Comparison of ENCODE assay signal across 16 cellular contexts in the genomic region with DNA sequence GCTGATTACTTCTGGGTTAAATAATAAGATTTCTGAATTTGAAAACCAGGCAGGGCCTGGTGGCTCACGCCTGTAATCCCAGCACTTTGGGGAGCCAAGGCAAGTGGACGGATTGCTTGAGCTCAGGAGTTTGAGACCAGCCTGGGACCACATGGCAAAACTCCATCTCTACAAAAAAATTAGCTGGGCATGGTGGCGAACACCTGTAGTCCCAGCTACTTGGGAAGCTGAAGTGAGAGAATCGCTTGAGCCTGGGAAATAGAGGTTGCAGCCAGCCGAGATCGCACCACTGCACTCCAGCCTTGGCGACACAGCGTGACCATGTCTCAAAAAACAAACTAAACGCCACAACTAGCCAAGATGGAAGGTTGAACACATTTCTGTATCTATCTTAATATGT. TPM values are rescaled to one million over a fixed set of nuclear protein-coding genes. Genes with fewer than 3 reads are reported as not detected.
DNase-seq lines count a peak whose midpoint lies in the region; ATAC-seq, FAIRE-seq and TF ChIP-seq lines count a peak whose summit lies in the region.
"Had no signal": no experiment of that assay in that cellular context is flagged by ENCODE, and none has a peak within 500 bp of the region (broad histone marks: within the 10 kb centered on the region; RNA-seq: fewer than 3 reads in every experiment).

No MANE protein-coding gene starts in this region.

- H3K27me3 Mint-ChIP-seq in activated T-cell treated with anti-CD3 and anti-CD28 coated beads, Interleukin-2, amount 50 U/mL, for 24 hours: no peaks in the 10 kb centered on the region
- H3K27me3 Mint-ChIP-seq in type B pancreatic cell: peaks cover 3% of the 10 kb centered on the region
- H3K27me3 Mint-ChIP-seq: IgD-negative memory B cell had no signal

- no peak overlapping the region for H3K27ac ChIP-seq in GM12878 (ENCODE audit: control insufficient read depth, insufficient read depth)

- H3K4me1 ChIP-seq in Loucy (ENCODE audit: insufficient read depth, low read length, poor library complexity, severe bottlenecking) (peaks cover 14% of the 10 kb centered on the region), GM12878 (ENCODE audit: control insufficient read depth, insufficient read depth, low read length) (peaks cover 39% of the 10 kb centered on the region)

- H3K27me3 ChIP-seq in Loucy (ENCODE audit: insufficient read depth, low read length, poor library complexity, severe bottlenecking): no peaks in the 10 kb centered on the region
- H3K27me3 ChIP-seq in GM12878 (replicated peaks in 1 of 2; ENCODE audit: control insufficient read depth in 2 of 2, insufficient read depth in 2 of 2, low read length in 1 of 2): no peaks in the 10 kb centered on the region

- H3K36me3 Mint-ChIP-seq in activated T-cell treated with anti-CD3 and anti-CD28 coated beads, Interleukin-2, amount 50 U/mL, for 24 hours (ENCODE audit: low read depth): peaks cover 86% of the 10 kb centered on the region
- peaks cover 23% of the 10 kb centered on the region for H3K36me3 Mint-ChIP-seq in type B pancreatic cell

- TF ChIP-seq CTCF in Loucy (conservative IDR thresholded peaks at IDR 0.05; ENCODE audit: low read length): no peak
- TF ChIP-seq CTCF in GM12878 (IDR thresholded peaks at IDR 0.05 in 2 of 3, conservative IDR thresholded peaks at IDR 0.05 in 1 of 3; ENCODE audit: control insufficient read depth in 2 of 3, extremely low read depth in 1 of 3, insufficient read depth in 1 of 3, low read depth in 3 of 3, low read length in 3 of 3): no peak
- TF ChIP-seq CTCF in type B pancreatic cell (conservative IDR thresholded peaks at IDR 0.05): no peak

- no peak for FAIRE-seq in GM12878 (lab: Jason Lieb, UNC)
- FAIRE-seq: A204.1 had no signal

- SMC1A ChIA-PET in GM12878 (lab: Charles Lee; ENCODE audit: uncharacterized antibody, unreplicated experiment): interaction anchor here (0.7 kb wide), 1 partner anchor 1715 kb away, joined by 4 read pairs; no protein-coding TSS in a partner anchor

- TF ChIP-seq EP300 in GM12878 (IDR thresholded peaks at IDR 0.05; ENCODE audit: borderline replicate concordance in 1 of 2, control insufficient read depth in 1 of 2, low read depth in 2 of 2, low read length in 2 of 2): no peak

- no TSS peak for BruUV-seq in GM12878 (replicated peaks; lab: Mats Ljungman, UMichigan)

- no peak for ATAC-seq in GM12878
- ATAC-seq in GM21529 (IDR thresholded peaks at IDR 0.05; ENCODE audit: unreplicated experiment): no peak

- peaks cover 28% of the 10 kb centered on the region for H4K20me1 ChIP-seq in Loucy (ENCODE audit: insufficient read depth, low read length, poor library complexity, severe bottlenecking)
- H4K20me1 ChIP-seq in GM12878 (ENCODE audit: control insufficient read depth, insufficient read depth): no peaks in the 10 kb centered on the region

- H3K9me3 ChIP-seq in Loucy (ENCODE audit: insufficient read depth, low read depth, low read length) (no peaks in the 10 kb centered on the region), GM12878 (replicated peaks; ENCODE audit: control insufficient read depth, insufficient read depth, low read length) (no peaks in the 10 kb centered on the region; the same call in 1 of the 3 replicates)

- peak overlapping the region; percentile 71 for H3K27ac Mint-ChIP-seq in activated T-cell treated with anti-CD3 and anti-CD28 coated beads, Interleukin-2, amount 50 U/mL, for 24 hours
- H3K27ac Mint-ChIP-seq in type B pancreatic cell: peak overlapping the region; percentile 67
- H3K27ac Mint-ChIP-seq: IgD-negative memory B cell had no signal

- intact Hi-C loops in GM12878 (cut with micrococcal nuclease; ENCODE audit: unreplicated experiment): no loop called here

- peaks cover 49% of the 10 kb centered on the region for H3K79me2 ChIP-seq in Loucy (ENCODE audit: insufficient read depth, low read length)
- peaks cover 47% of the 10 kb centered on the region for H3K79me2 ChIP-seq in GM12878 (ENCODE audit: control insufficient read depth, insufficient read depth, low read length)

- CTCF ChIA-PET in GM12878 (lab: Yijun Ruan, JAX): no interaction called here

- no peak for DNase-seq in activated T-cell treated with anti-CD3 and anti-CD28 coated beads, Interleukin-2, amount 50 U/mL, for 24 hours
- DNase-seq in activated T-cell treated with anti-CD3 and anti-CD28 coated beads, Interleukin-2, amount 50 U/mL, for 48 hours: no peak
- DNase-seq in GM12878 (ENCODE audit: low read depth, low spot score) (no peak), type B pancreatic cell (ENCODE audit: extremely low spot score, unreplicated experiment) (no peak), NAMALWA (ENCODE audit: low spot score) (no peak)
- DNase-seq: C1 segment of cervical spinal cord, DMS153, H7, NCI-H1417, NCI-H187 treated with DMSO at 0.1 percent for 48 hours, NCI-H526 treated with DMSO at 0.1 percent for 48 hours, SHP77 had no signal

- POLR2A ChIA-PET in GM12878 (lab: Charles Lee): interaction anchor here (0.6 kb wide), 2 partner anchors 13 to 491 kb away, joined by 3 read pairs; no protein-coding TSS in a partner anchor

- H3K9ac ChIP-seq in Loucy (ENCODE audit: low read depth, low read length, poor library complexity, severe bottlenecking) (no peak overlapping the region), GM12878 (ENCODE audit: control insufficient read depth, insufficient read depth, low read length) (no peak overlapping the region)

- H3K4me2 ChIP-seq in Loucy (ENCODE audit: low read depth, low read length, poor library complexity, severe bottlenecking) (peak overlapping the region; percentile 74), GM12878 (ENCODE audit: control insufficient read depth, insufficient read depth) (no peak overlapping the region)

- peak overlapping the region; percentile 99 for H3K4me3 Mint-ChIP-seq in activated T-cell treated with anti-CD3 and anti-CD28 coated beads, Interleukin-2, amount 50 U/mL, for 24 hours
- H3K4me3 Mint-ChIP-seq in type B pancreatic cell: no peak overlapping the region
- H3K4me3 Mint-ChIP-seq: IgD-negative memory B cell had no signal

- H3K36me3 ChIP-seq in Loucy (ENCODE audit: insufficient read depth, low read length) (peaks cover 32% of the 10 kb centered on the region; the same call in 1 of the 2 replicates), GM12878 (ENCODE audit: control insufficient read depth in 2 of 2, insufficient read depth in 2 of 2, low read length in 1 of 2) (peaks cover 8 to 21% of the 10 kb centered on the region in 2 experiments)

- WGBS in GM12878 (ENCODE audit: insufficient coverage, insufficient replicate concordance, low lambda C conversion rate, missing lambda C conversion rate): 98% methylated on average over 9 of the region's 9 CpGs

- no peak for TF ChIP-seq POLR2A in GM12878 (IDR thresholded peaks at IDR 0.05; ENCODE audit: low read depth, low read length)

- peaks cover 76% of the 10 kb centered on the region for H3K4me1 Mint-ChIP-seq in activated T-cell treated with anti-CD3 and anti-CD28 coated beads, Interleukin-2, amount 50 U/mL, for 24 hours (ENCODE audit: low read depth)
- H3K4me1 Mint-ChIP-seq in type B pancreatic cell (ENCODE audit: unreplicated experiment): peaks cover 12% of the 10 kb centered on the region

- H3K9me3 Mint-ChIP-seq in activated T-cell treated with anti-CD3 and anti-CD28 coated beads, Interleukin-2, amount 50 U/mL, for 24 hours: no peaks in the 10 kb centered on the region
- H3K9me3 Mint-ChIP-seq in type B pancreatic cell: no peaks in the 10 kb centered on the region

- H2AFZ ChIP-seq in Loucy (ENCODE audit: low read length): no peak overlapping the region
- no peak overlapping the region for H2AFZ ChIP-seq in GM12878 (ENCODE audit: control insufficient read depth, low read depth, low read length)

- no peaks in the 10 kb centered on the region for H3K9me2 ChIP-seq in Loucy (replicated peaks; ENCODE audit: low read depth, low read length)

- H3F3A ChIP-seq in Loucy (ENCODE audit: low read depth): no peaks in the 10 kb centered on the region

- in situ Hi-C loops in GM12878 (cut with MboI): no loop called here

- RAD21 ChIA-PET in GM12878 (lab: Charles Lee; ENCODE audit: unreplicated experiment): no interaction called here

- TF ChIP-seq RAD21 in GM12878 (IDR thresholded peaks at IDR 0.05; ENCODE audit: insufficient read depth, low read depth, low read length): no peak

- H3K4me3 ChIP-seq in Loucy (ENCODE audit: low read length, poor library complexity, severe bottlenecking): peak overlapping the region; percentile 93
- H3K4me3 ChIP-seq in GM12878: no peak overlapping the region

TF ChIP-seq in GM12878, 131 proteins besides CTCF, POLR2A, EP300 and RAD21:
- TF ChIP-seq POLR2AphosphoS5 (IDR thresholded peaks at IDR 0.05; ENCODE audit: low read length): peak; percentile 60; the same call in 1 of the 2 replicates
- no peak for TF ChIP-seq ZNF622 (IDR thresholded peaks at IDR 0.05)
- no peak for TF ChIP-seq STAT3 (IDR thresholded peaks at IDR 0.05; ENCODE audit: low read depth, low read length)

RNA-seq across cellular contexts. Expression of a gene that starts 3.5 kb away (rescaled TPM):
- 33.1 and 34.4 TPM in 2 replicates for total RNA-seq in GM12878 (2013; cell fraction: nucleolus; rRNA removed)
- total RNA-seq in GM12878 (2014; rRNA removed): 113 and 149 TPM in 2 replicates
- 199 and 221 TPM in 2 replicates for total RNA-seq in GM12878 (2014; rRNA removed; fragmentation: Illumina TruSeq; extraction: Trizol)
- total RNA-seq in GM12878 (2021): 238 and 241 TPM in 2 replicates
- 48.2 TPM for polyA plus RNA-seq in GM12878 (2011; ENCODE audit: low read depth)
- polyA plus RNA-seq in GM12878 (2011; rRNA removed): 150 and 272 TPM in 2 replicates
- polyA plus RNA-seq in GM12878 (2011; cell fraction: cytosol; rRNA removed): 26.3 and 38.7 TPM in 2 replicates
- 27.8 and 30.2 TPM in 2 replicates for polyA plus RNA-seq in GM12878 (2011; cell fraction: nucleus; rRNA removed)
- polyA plus RNA-seq in GM12878 (2012): 110 and 115 TPM in 2 replicates
- polyA plus RNA-seq in GM12878 (2014; fragmentation: Illumina TruSeq; extraction: Trizol): 475 and 485 TPM in 2 replicates
- 100 to 1,000 TPM; 641 to 952 TPM for polyA plus RNA-seq in GM12878 (2014; fragmentation: Nextera tagmentation; extraction: Ambion mirVana)
- 130 and 188 TPM in 2 replicates for polyA plus RNA-seq in GM12878 (2014; rRNA removed)
- polyA plus RNA-seq in GM12878 (2016; fragmentation: Nextera tagmentation; extraction: Ambion mirVana): 100 to 1,000 TPM; 674 to 685 TPM
- polyA minus RNA-seq in GM12878 (2011; rRNA and poly(A)+ RNA removed): 14.2 and 24.3 TPM in 2 replicates
- 17.2 and 25.3 TPM in 2 replicates for polyA minus RNA-seq in GM12878 (2011; cell fraction: cytosol; rRNA and poly(A)+ RNA removed)
- polyA minus RNA-seq in GM12878 (2011; cell fraction: nucleus; rRNA and poly(A)+ RNA removed): 15.6 and 31.4 TPM in 2 replicates
- total RNA-seq in type B pancreatic cell (ENCODE audit: low replicate concordance): 111 and 150 TPM in 2 replicates
